In the genomic region with DNA sequence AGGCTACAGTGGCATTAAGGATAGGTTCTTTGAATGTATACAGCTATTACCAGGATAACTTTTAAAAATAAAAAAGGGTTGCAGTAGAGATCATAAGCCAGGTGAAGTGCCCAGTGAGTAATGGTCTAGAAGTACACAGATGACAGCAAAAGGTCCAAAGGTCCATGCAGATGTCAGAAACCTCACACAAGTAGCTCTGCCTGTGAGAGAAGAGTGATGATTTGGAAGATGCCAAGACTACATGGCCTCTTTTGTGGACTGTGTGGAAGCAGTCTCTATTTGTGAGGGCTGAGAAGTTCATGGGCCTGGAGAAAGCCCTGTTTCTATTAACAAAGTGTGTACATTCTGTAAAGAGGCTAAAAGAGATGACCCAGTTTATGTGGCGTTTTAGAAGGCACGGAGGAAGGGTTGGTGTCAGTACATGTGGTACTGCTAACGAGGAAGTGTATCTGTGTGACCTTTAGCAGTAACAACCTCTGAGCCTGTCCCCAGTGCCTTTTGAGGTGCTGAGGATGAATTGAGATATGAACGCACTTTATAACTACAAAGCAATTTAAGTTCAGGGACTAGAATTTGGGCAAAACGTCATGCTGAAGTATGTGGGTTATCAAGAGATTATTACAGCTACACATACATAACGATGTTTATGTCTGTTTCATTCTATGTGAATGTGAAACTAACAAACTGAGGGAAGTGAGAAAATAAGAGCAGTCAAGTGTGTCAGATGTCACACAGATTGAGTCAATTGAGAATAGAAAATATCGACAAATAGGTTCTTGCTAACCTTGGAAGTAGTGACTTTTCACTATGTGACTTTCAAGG, we compare ENCODE assay signal across 8 cellular contexts.
DNase-seq lines count a peak whose midpoint lies in the region; ATAC-seq lines count a peak whose summit lies in the region.

No MANE protein-coding gene starts in this region.

- ATAC-seq in GM19035 (IDR thresholded peaks at IDR 0.05; ENCODE audit: unreplicated experiment) (peak; percentile 78), HG03064 (IDR thresholded peaks at IDR 0.05; ENCODE audit: low read depth, unreplicated experiment) (peak; percentile 88)
- ATAC-seq in activated naive CD8-positive, alpha-beta T cell treated with anti-CD3 and anti-CD28 coated beads, Interleukin-2, amount 50 U/mL, for 24 hours = peak; percentile 70

- H3K4me3 Mint-ChIP-seq in activated naive CD8-positive, alpha-beta T cell treated with anti-CD3 and anti-CD28 coated beads, Interleukin-2, amount 50 U/mL, for 24 hours = peak overlapping the region; percentile 33

- peaks cover 58% of the 10 kb centered on the region for H3K4me1 Mint-ChIP-seq in activated naive CD8-positive, alpha-beta T cell treated with anti-CD3 and anti-CD28 coated beads, Interleukin-2, amount 50 U/mL, for 24 hours

- H3K27me3 Mint-ChIP-seq in activated naive CD8-positive, alpha-beta T cell treated with anti-CD3 and anti-CD28 coated beads, Interleukin-2, amount 50 U/mL, for 24 hours = no peaks in the 10 kb centered on the region

- no peaks in the 10 kb centered on the region for H3K9me3 Mint-ChIP-seq in activated naive CD8-positive, alpha-beta T cell treated with anti-CD3 and anti-CD28 coated beads, Interleukin-2, amount 50 U/mL, for 24 hours

- H3K36me3 Mint-ChIP-seq in activated naive CD8-positive, alpha-beta T cell treated with anti-CD3 and anti-CD28 coated beads, Interleukin-2, amount 50 U/mL, for 24 hours (ENCODE audit: low read depth) = peaks cover 35% of the 10 kb centered on the region

- peak overlapping the region; percentile 64 for H3K27ac Mint-ChIP-seq in activated naive CD8-positive, alpha-beta T cell treated with anti-CD3 and anti-CD28 coated beads, Interleukin-2, amount 50 U/mL, for 24 hours

- DNase-seq in CD1c-positive myeloid dendritic cell (ENCODE audit: extremely low spot score) (peak; percentile 44), NCI-H446 (lab: John Stamatoyannopoulos, UW) (no peak), iPS-NIHi11 (ENCODE audit: low spot score) (no peak), NCI-H1092 treated with DMSO at 0.1 percent for 48 hours (lab: John Stamatoyannopoulos, UW) (no peak), Kasumi-1 (lab: John Stamatoyannopoulos, UW) (no peak)
- DNase-seq in activated naive CD8-positive, alpha-beta T cell treated with anti-CD3 and anti-CD28 coated beads, Interleukin-2, amount 50 U/mL, for 24 hours = no peak
